In genomic region chr14:101956179-101956885, GRCh38 we compare ENCODE assay signal across 21 cellular contexts.
"Had no signal": no experiment of that assay in that cellular context is flagged by ENCODE, and none has a peak within 500 bp of the region (broad histone marks: within the 10 kb centered on the region; RNA-seq: fewer than 3 reads in every experiment).

No MANE protein-coding gene starts in this region.

- H3K9me3 ChIP-seq: colonic mucosa, esophagus squamous epithelium, gastroesophageal sphincter, left ventricle myocardium inferior, neutrophil, sigmoid colon, tibial nerve had no signal

- H3K36me3 Mint-ChIP-seq: immature natural killer cell; naive B cell; stimulated activated effector memory CD8-positive, alpha-beta T cell treated with anti-CD3 and anti-CD28 coated beads, Interleukin-12 subunit alpha, Interleukin-12 subunit beta, amount 100 ng/mL, for 72 hours had no signal

- DNase-seq: cerebellar nuclear complex; colonic mucosa; dermis blood vessel endothelial cell; esophagus squamous epithelium; foreskin fibroblast; immature natural killer cell; left cardiac atrium; left ventricle myocardium inferior; mesendoderm; naive B cell; sigmoid colon; stimulated activated CD4-positive, alpha-beta T cell treated with anti-CD3 and anti-CD28 coated beads, Interleukin-4, amount 100 ng/mL, for 1 hour; stimulated activated CD8-positive, alpha-beta memory T cell treated with anti-CD3 and anti-CD28 coated beads, Interleukin-4, amount 100 ng/mL, for 48 hours; stimulated activated naive CD8-positive, alpha-beta T cell treated with anti-CD3 and anti-CD28 coated beads, Interleukin-15, Interleukin-2, amounts not matched to agents 100 U/mL and 50 U/mL, for 24 hours had no signal

- H3K36me3 ChIP-seq: colonic mucosa, esophagus squamous epithelium, gastroesophageal sphincter, left ventricle myocardium inferior, neutrophil, sigmoid colon had no signal

- H3K27me3 ChIP-seq: colonic mucosa, esophagus squamous epithelium, gastroesophageal sphincter, neutrophil, sigmoid colon, tibial nerve had no signal

- H3K9me3 Mint-ChIP-seq: immature natural killer cell; naive B cell; nephron; stimulated activated effector memory CD8-positive, alpha-beta T cell treated with anti-CD3 and anti-CD28 coated beads, Interleukin-12 subunit alpha, Interleukin-12 subunit beta, amount 100 ng/mL, for 72 hours had no signal

- ATAC-seq: gastroesophageal sphincter; left cardiac atrium; stimulated activated effector memory CD8-positive, alpha-beta T cell treated with anti-CD3 and anti-CD28 coated beads, Interleukin-12 subunit alpha, Interleukin-12 subunit beta, amount 100 ng/mL, for 72 hours; stimulated activated naive CD8-positive, alpha-beta T cell treated with anti-CD3 and anti-CD28 coated beads, Interleukin-15, Interleukin-2, amounts not matched to agents 100 U/mL and 50 U/mL, for 24 hours had no signal

- H3K4me3 ChIP-seq: colonic mucosa, esophagus squamous epithelium, gastroesophageal sphincter, left ventricle myocardium inferior, sigmoid colon, skin epidermis, tibial nerve had no signal

- FAIRE-seq: keratinocyte had no signal

- H3K4me3 Mint-ChIP-seq: immature natural killer cell; nephron; stimulated activated effector memory CD8-positive, alpha-beta T cell treated with anti-CD3 and anti-CD28 coated beads, Interleukin-12 subunit alpha, Interleukin-12 subunit beta, amount 100 ng/mL, for 72 hours had no signal

- H3K27ac ChIP-seq: colonic mucosa, esophagus squamous epithelium, gastroesophageal sphincter, left ventricle myocardium inferior, neutrophil, sigmoid colon, tibial nerve had no signal

- H3K27ac Mint-ChIP-seq: immature natural killer cell; naive B cell; nephron; stimulated activated effector memory CD8-positive, alpha-beta T cell treated with anti-CD3 and anti-CD28 coated beads, Interleukin-12 subunit alpha, Interleukin-12 subunit beta, amount 100 ng/mL, for 72 hours had no signal

- H3K4me1 ChIP-seq: colonic mucosa had no signal
